15 cellular contexts compared by ENCODE assay signal in genomic region chr1:230948301-230948700, GRCh38. TPM values are rescaled to one million over a fixed set of nuclear protein-coding genes. Genes with fewer than 3 reads are reported as not detected.
DNase-seq lines count a peak whose midpoint lies in the region; ATAC-seq and TF ChIP-seq lines count a peak whose summit lies in the region.
"Had no signal": no experiment of that assay in that cellular context is flagged by ENCODE, and none has a peak within 500 bp of the region (broad histone marks: within the 10 kb centered on the region; RNA-seq: fewer than 3 reads in every experiment).

No MANE protein-coding gene starts in this region.

- no peaks in the 10 kb centered on the region for H3K9me3 ChIP-seq in Caco-2
- H3K9me3 ChIP-seq in Karpas-422 (ENCODE audit: low read length): no peaks in the 10 kb centered on the region

- peaks cover 3% of the 10 kb centered on the region; the same call in 1 of the 2 replicates for H3K79me2 ChIP-seq in Karpas-422 (ENCODE audit: low read length)

- 0 out of 2 replicates have a peak overlapping the region, but pooled peaks have one; percentile 26 for H3K27ac ChIP-seq in Karpas-422 (ENCODE audit: low read length)

- no peaks in the 10 kb centered on the region for H3K27me3 Mint-ChIP-seq in Caco-2 (ENCODE audit: insufficient read depth, unreplicated experiment)
- no peaks in the 10 kb centered on the region for H3K27me3 Mint-ChIP-seq in memory B cell
- no peaks in the 10 kb centered on the region for H3K27me3 Mint-ChIP-seq in stimulated activated naive B cell treated with anti-CD40 and anti-IgM and Interleukin-4, amounts not matched to agents 10 μg/mL and 1 μg/mL and 100 μg/mL, for 72 hours
- H3K27me3 Mint-ChIP-seq: CD4-positive, alpha-beta memory T cell had no signal

- H3K4me1 Mint-ChIP-seq in Caco-2 (ENCODE audit: low read depth, unreplicated experiment) (peaks cover 22% of the 10 kb centered on the region), memory B cell (peaks cover 15% of the 10 kb centered on the region)
- H3K4me1 Mint-ChIP-seq in stimulated activated naive B cell treated with anti-CD40 and anti-IgM and Interleukin-4, amounts not matched to agents 10 μg/mL and 1 μg/mL and 100 μg/mL, for 72 hours: peaks cover 17 to 47% of the 10 kb centered on the region in 2 donors
- H3K4me1 Mint-ChIP-seq: H9 had no signal

- no peak overlapping the region for H3K9ac ChIP-seq in Karpas-422 (ENCODE audit: low read length)

- POLR2A ChIA-PET in Caco-2 (lab: Charles Lee): interaction anchor here (0.9 to 1.1 kb wide), 3 partner anchors 9 to 31 kb away, joined by 3 to 5 read pairs (median 4); partner anchors contain the start of gene ARV1

- no peak for DNase-seq in Caco-2
- DNase-seq in Karpas-422: no peak
- DNase-seq in memory B cell (ENCODE audit: low spot score in 2 of 2): no peak
- no peak for DNase-seq in stimulated activated naive B cell treated with anti-CD40 and anti-IgM and Interleukin-4, amounts not matched to agents 10 μg/mL and 1 μg/mL and 100 μg/mL, for 72 hours
- DNase-seq in NCI-H345 (lab: John Stamatoyannopoulos, UW): no peak
- no peak for DNase-seq in inferior parietal cortex (ENCODE audit: extremely low spot score)
- no peak for DNase-seq in NCI-H446 (lab: John Stamatoyannopoulos, UW)
- DNase-seq: ACHN; Calu3; CD4-positive, alpha-beta memory T cell; DMS79 treated with DMSO at 0.1 percent for 48 hours; EL; H9 had no signal

- no peaks in the 10 kb centered on the region for H3K27me3 ChIP-seq in Caco-2 (replicated peaks; ENCODE audit: control insufficient read depth, insufficient read depth, low read length)
- no peaks in the 10 kb centered on the region for H3K27me3 ChIP-seq in Karpas-422 (ENCODE audit: low read length)

- ATAC-seq in memory B cell (ENCODE audit: low read depth): peak; percentile 56
- ATAC-seq in stimulated activated naive B cell treated with anti-CD40 and anti-IgM and Interleukin-4, amounts not matched to agents 10 μg/mL and 1 μg/mL and 100 μg/mL, for 72 hours (replicated peaks): peak; percentile 95 to 96
- ATAC-seq: GM12878 had no signal

- CTCF ChIA-PET in Caco-2 (lab: Charles Lee): interaction anchor here (1.1 to 1.8 kb wide), 2 partner anchors 9 to 21 kb away, joined by 3 to 9 read pairs; no protein-coding TSS in a partner anchor

- no peak for TF ChIP-seq CTCF in Caco-2 (IDR thresholded peaks at IDR 0.05; ENCODE audit: insufficient read depth in 1 of 2, low read depth in 1 of 2, low read length in 1 of 2, severe bottlenecking in 1 of 2, unreplicated experiment in 1 of 2)

- H3K27ac Mint-ChIP-seq in Caco-2 (ENCODE audit: unreplicated experiment): peak overlapping the region; percentile 90
- H3K27ac Mint-ChIP-seq in memory B cell: peak overlapping the region; percentile 8
- peak overlapping the region; percentile 68 for H3K27ac Mint-ChIP-seq in stimulated activated naive B cell treated with anti-CD40 and anti-IgM and Interleukin-4, amounts not matched to agents 10 μg/mL and 1 μg/mL and 100 μg/mL, for 72 hours

- peak overlapping the region; percentile 17 for H3K4me2 ChIP-seq in Karpas-422 (ENCODE audit: low read depth, low read length, poor library complexity, severe bottlenecking)

- H2AFZ ChIP-seq in Karpas-422 (ENCODE audit: low read length): no peak overlapping the region

- intact Hi-C loops in Caco-2 (cut with micrococcal nuclease; ENCODE audit: unreplicated experiment): loop anchor here (2.0 kb wide), 1 partner anchor 24 kb away; no protein-coding TSS in a partner anchor

- H3K4me3 ChIP-seq in Caco-2 (ENCODE audit: low read depth, low read length) (no peak overlapping the region), Karpas-422 (ENCODE audit: low read length) (no peak overlapping the region)
- H3K4me3 ChIP-seq: GM12878 had no signal

- H4K20me1 ChIP-seq in Karpas-422 (ENCODE audit: insufficient read depth, low read depth, low read length): no peaks in the 10 kb centered on the region

- H3K36me3 Mint-ChIP-seq in Caco-2 (ENCODE audit: insufficient read depth, unreplicated experiment): peaks cover 58% of the 10 kb centered on the region
- H3K36me3 Mint-ChIP-seq in memory B cell: peaks cover 15% of the 10 kb centered on the region
- peaks cover 41 to 43% of the 10 kb centered on the region in 2 donors for H3K36me3 Mint-ChIP-seq in stimulated activated naive B cell treated with anti-CD40 and anti-IgM and Interleukin-4, amounts not matched to agents 10 μg/mL and 1 μg/mL and 100 μg/mL, for 72 hours

- no TSS peak for BruUV-seq in Caco-2 (replicated peaks; lab: Mats Ljungman, UMichigan)

- H3K36me3 ChIP-seq in Caco-2 (ENCODE audit: control insufficient read depth, insufficient read depth, low read length) (no peaks in the 10 kb centered on the region), Karpas-422 (ENCODE audit: insufficient read depth, low read length) (peaks cover 8% of the 10 kb centered on the region; the same call in 1 of the 2 replicates)

- H3K4me1 ChIP-seq in Caco-2: peaks cover 29% of the 10 kb centered on the region
- H3K4me1 ChIP-seq in Karpas-422 (ENCODE audit: low read length): peaks cover 31% of the 10 kb centered on the region

- no peaks in the 10 kb centered on the region for H3K9me3 Mint-ChIP-seq in Caco-2 (ENCODE audit: unreplicated experiment)
- H3K9me3 Mint-ChIP-seq in memory B cell: no peaks in the 10 kb centered on the region
- peaks cover 0 to 1% of the 10 kb centered on the region in 2 donors for H3K9me3 Mint-ChIP-seq in stimulated activated naive B cell treated with anti-CD40 and anti-IgM and Interleukin-4, amounts not matched to agents 10 μg/mL and 1 μg/mL and 100 μg/mL, for 72 hours
- H3K9me3 Mint-ChIP-seq: CD4-positive, alpha-beta memory T cell; H9 had no signal

- H3K9me2 ChIP-seq in Karpas-422 (replicated peaks; ENCODE audit: insufficient read depth, low read length): no peaks in the 10 kb centered on the region

- peak overlapping the region; percentile 57 for H3K4me3 Mint-ChIP-seq in Caco-2 (ENCODE audit: unreplicated experiment)
- peak overlapping the region; percentile 28 for H3K4me3 Mint-ChIP-seq in memory B cell
- peak overlapping the region in 1 of 2 donors; percentile 79 for H3K4me3 Mint-ChIP-seq in stimulated activated naive B cell treated with anti-CD40 and anti-IgM and Interleukin-4, amounts not matched to agents 10 μg/mL and 1 μg/mL and 100 μg/mL, for 72 hours
- H3K4me3 Mint-ChIP-seq: CD14-positive monocyte; CD4-positive, alpha-beta memory T cell; H9 had no signal

RNA-seq across cellular contexts. Expression of gene TTC13, which starts 30.4 kb away (rescaled TPM):
- 55.8 and 57.6 TPM in 2 replicates for total RNA-seq in Caco-2 (2022)
- 11.2 and 14.0 TPM in 2 replicates for total RNA-seq in Karpas-422 (2014; rRNA removed; shearing (Covaris generic); ENCODE audit: low replicate concordance)

RNA-seq across cellular contexts. Expression of gene ARV1, which starts 30.6 kb away (rescaled TPM):
- 8.6 and 9.8 TPM in 2 replicates for total RNA-seq in Caco-2 (2022)
- total RNA-seq in Karpas-422 (2014; rRNA removed; shearing (Covaris generic); ENCODE audit: low replicate concordance): 23.7 and 35.1 TPM in 2 replicates

Comparison
In these comparisons a context has a peak if more than half of its experiments do, and no peak if none do; other contexts are left out.
1. H3K27ac Mint-ChIP-seq: peak in every context shown above with its lines; median percentile 90 in Caco-2; 68 in stimulated activated naive B cell treated with anti-CD40 and anti-IgM and Interleukin-4, amounts not matched to agents 10 μg/mL and 1 μg/mL and 100 μg/mL, for 72 hours; 8 in memory B cell.